Comparison of ENCODE assay signal across 21 cellular contexts in the genomic region with DNA sequence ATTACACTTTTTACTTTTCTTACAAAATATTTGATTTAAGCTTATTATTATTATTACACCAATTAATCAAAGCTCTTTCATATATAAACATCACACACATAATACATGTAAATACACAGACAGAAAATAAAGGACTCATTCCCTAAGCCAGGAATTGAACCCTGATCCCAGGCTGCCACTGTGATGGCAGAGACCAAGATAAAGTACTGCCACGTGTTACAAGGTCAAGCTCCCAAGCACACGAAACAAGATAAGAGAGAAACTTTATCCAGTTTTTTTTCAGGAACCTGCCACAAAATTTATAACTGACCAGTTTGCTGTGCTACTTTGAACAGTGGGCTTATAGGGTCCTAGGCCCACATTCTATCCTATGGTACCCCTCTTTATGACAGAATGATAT.
"Had no signal": no experiment of that assay in that cellular context is flagged by ENCODE, and none has a peak within 500 bp of the region (broad histone marks: within the 10 kb centered on the region; RNA-seq: fewer than 3 reads in every experiment).

No MANE protein-coding gene starts in this region.

- H3K27ac ChIP-seq: RWPE1 had no signal

- H3K9ac ChIP-seq: SK-N-SH had no signal

- H3K4me3 ChIP-seq: MG63 had no signal

- H3K9me3 ChIP-seq: MG63, SK-N-SH had no signal

- H3K27me3 ChIP-seq: MG63 had no signal

- H3K36me3 ChIP-seq: MG63 had no signal

- DNase-seq: Karpas-422; KG1; MG63; NCI-H1092 treated with DMSO at 0.1 percent for 48 hours; NCI-H1436; NCI-H187; NCI-H2029; NCI-H2081 treated with DMSO at 0.1 percent for 48 hours; NCI-H2227 treated with DMSO at 0.1 percent for 48 hours; NCI-H446; NCI-H510A; NCI-H524 treated with DMSO at 0.1 percent for 48 hours; NCI-H69; NCI-H774; NK-92 treated with Interleukin-12 subunit alpha and Interleukin-12 subunit beta, amount 100 ng/mL, for 24 hours; PC-3; SHP77; SK-N-SH; SW 1271 had no signal

- ATAC-seq: Panc1, PC-3 had no signal
